In the genomic region with DNA sequence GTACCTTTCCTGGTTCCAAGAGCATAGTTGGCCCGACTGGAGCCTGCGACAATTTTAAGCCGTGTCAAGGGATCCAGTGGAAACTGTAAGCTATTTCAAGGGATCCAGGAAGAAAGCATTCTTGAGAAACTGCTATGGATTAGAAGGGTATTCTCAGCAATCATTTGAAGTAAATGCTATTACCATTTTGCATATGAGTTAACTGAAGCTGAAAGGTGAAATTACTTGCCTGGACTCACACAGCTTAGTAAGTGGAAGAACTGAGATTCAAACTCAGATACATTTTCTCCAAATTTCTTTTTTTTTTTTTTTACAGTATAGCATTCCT, we compare ENCODE assay signal across 8 cellular contexts. TPM values are rescaled to one million over a fixed set of nuclear protein-coding genes. Genes with fewer than 3 reads are reported as not detected.
A peak's percentile ranks its signal among the peaks of the same experiment; 100 is the strongest.
DNase-seq lines count a peak whose midpoint lies in the region; ATAC-seq and TF ChIP-seq lines count a peak whose summit lies in the region.

No MANE protein-coding gene starts in this region.

- DNase-seq in heart right ventricle (no peak), Right ventricle myocardium inferior (ENCODE audit: missing footprints) (no peak), astrocyte of the cerebellum (ENCODE audit: low read depth) (no peak), memory B cell (ENCODE audit: low spot score in 2 of 2) (no peak), uterus (no peak), iPS-NIHi11 (ENCODE audit: low spot score) (no peak), superior temporal gyrus (ENCODE audit: extremely low spot score) (no peak)
- no peak for DNase-seq in activated CD4-positive, alpha-beta T cell treated with anti-CD3 and anti-CD28 coated beads, Interleukin-2, amount 50 U/mL, for 4 hours

- 0 to 2% methylated on average over 3 of the region's 3 CpGs for WGBS in heart right ventricle, 2 donors

- H3K4me1 Mint-ChIP-seq in memory B cell, result peaks cover 13% of the 10 kb centered on the region

- H3K4me3 ChIP-seq in heart right ventricle, result peak overlapping the region; percentile 43 to 77 (median 70)
- peak overlapping the region; percentile 84 for H3K4me3 ChIP-seq in astrocyte of the cerebellum (ENCODE audit: low read depth, low read length)
- H3K4me3 ChIP-seq in uterus, result peak overlapping the region; percentile 47 to 72

- intact Hi-C loops in heart right ventricle (cut with DNase I), result no loop called here
- intact Hi-C loops in Right ventricle myocardium inferior (cut with DNase I), result no loop called here
- intact Hi-C loops in uterus (cut with DNase I; ENCODE audit: low total_unique reads), result no loop called here

- H3K4me1 ChIP-seq in heart right ventricle, result peaks cover 0 to 23% (median 17%) of the 10 kb centered on the region in 9 donors
- H3K4me1 ChIP-seq in uterus, result peaks cover 0 to 6% of the 10 kb centered on the region in 2 donors

- H3K9me3 ChIP-seq in heart right ventricle (peaks cover 0 to under 1% (median 0%) of the 10 kb centered on the region in 11 donors), uterus (no peaks in the 10 kb centered on the region)

- in situ Hi-C loops in astrocyte of the cerebellum (cut with HindIII; ENCODE audit: low sequenced_read_pairs), result no loop called here

- H3K4me3 Mint-ChIP-seq in memory B cell, result peak overlapping the region; percentile 97

- H3K27me3 ChIP-seq in heart right ventricle (no peaks in the 10 kb centered on the region), uterus (no peaks in the 10 kb centered on the region)

- ATAC-seq in heart right ventricle, result no peak
- ATAC-seq in Right ventricle myocardium inferior, result no peak
- ATAC-seq in memory B cell (ENCODE audit: low read depth), result no peak

- H3K27ac Mint-ChIP-seq in memory B cell, result peak overlapping the region; percentile 92

- peaks cover 3% of the 10 kb centered on the region for H3K36me3 Mint-ChIP-seq in memory B cell

- peak overlapping the region in 9 of 10 donors; percentile 72 to 89 (median 84) for H3K27ac ChIP-seq in heart right ventricle
- H3K27ac ChIP-seq in uterus, result peak overlapping the region; percentile 76 to 85

- no peak for TF ChIP-seq POLR2A in uterus (IDR thresholded peaks at IDR 0.05)

- peaks cover 0 to 22% (median 6%) of the 10 kb centered on the region in 9 donors for H3K36me3 ChIP-seq in heart right ventricle
- H3K36me3 ChIP-seq in uterus, result no peaks in the 10 kb centered on the region

- peaks cover 6% of the 10 kb centered on the region for H3K9me3 Mint-ChIP-seq in memory B cell

- H3K27me3 Mint-ChIP-seq in memory B cell, result no peaks in the 10 kb centered on the region

- TF ChIP-seq CTCF in heart right ventricle (IDR thresholded peaks at IDR 0.05) (no peak), astrocyte of the cerebellum (IDR thresholded peaks at IDR 0.05; ENCODE audit: low read depth, low read length, missing control alignments) (no peak), uterus (IDR thresholded peaks at IDR 0.05) (no peak)

RNA-seq across cellular contexts. Expression of a gene that starts 0.6 kb away (rescaled TPM):
- total RNA-seq in heart right ventricle (10 to 100 TPM in 3 of 10 donors, 1 to 10 TPM in 7; 5.7 to 11.6 (median 8.6) TPM), Right ventricle myocardium inferior (9.7 TPM), uterus (10 to 100 TPM in 2 of 4 donors, 1 to 10 TPM in 2; 2.7 to 11.8 (median 8.0) TPM)
- polyA plus RNA-seq in heart right ventricle, result 10 to 100 TPM in 1 of 2 donors, 1 to 10 TPM in 1; 5.1 to 10.4 TPM

RNA-seq across cellular contexts. Expression of a gene that starts 23.5 kb away (rescaled TPM):
- total RNA-seq in heart right ventricle (1 to 10 TPM; 2.4 to 5.3 (median 3.6) TPM), Right ventricle myocardium inferior (4.7 TPM), uterus (10 to 100 TPM in 1 of 4 donors, 1 to 10 TPM in 3; 5.3 to 22.6 (median 8.2) TPM)
- 1 to 10 TPM; 2.3 to 3.3 TPM for polyA plus RNA-seq in heart right ventricle

RNA-seq across cellular contexts. Expression of a gene that starts 54.9 kb away (rescaled TPM):
- total RNA-seq in heart right ventricle, result 1 to 10 TPM; 1.1 to 2.6 (median 1.3) TPM
- 1 to 10 TPM; 1.5 to 2.6 TPM for polyA plus RNA-seq in heart right ventricle
- total RNA-seq in Right ventricle myocardium inferior, result 1.8 TPM
- 1 to 10 TPM in 2 of 4 donors, under 1 TPM in 1, not detected in 1; 0.26 to 9.0 (median 6.2) TPM for total RNA-seq in uterus
